ENCODE assay signal across 13 cellular contexts in the genomic region with DNA sequence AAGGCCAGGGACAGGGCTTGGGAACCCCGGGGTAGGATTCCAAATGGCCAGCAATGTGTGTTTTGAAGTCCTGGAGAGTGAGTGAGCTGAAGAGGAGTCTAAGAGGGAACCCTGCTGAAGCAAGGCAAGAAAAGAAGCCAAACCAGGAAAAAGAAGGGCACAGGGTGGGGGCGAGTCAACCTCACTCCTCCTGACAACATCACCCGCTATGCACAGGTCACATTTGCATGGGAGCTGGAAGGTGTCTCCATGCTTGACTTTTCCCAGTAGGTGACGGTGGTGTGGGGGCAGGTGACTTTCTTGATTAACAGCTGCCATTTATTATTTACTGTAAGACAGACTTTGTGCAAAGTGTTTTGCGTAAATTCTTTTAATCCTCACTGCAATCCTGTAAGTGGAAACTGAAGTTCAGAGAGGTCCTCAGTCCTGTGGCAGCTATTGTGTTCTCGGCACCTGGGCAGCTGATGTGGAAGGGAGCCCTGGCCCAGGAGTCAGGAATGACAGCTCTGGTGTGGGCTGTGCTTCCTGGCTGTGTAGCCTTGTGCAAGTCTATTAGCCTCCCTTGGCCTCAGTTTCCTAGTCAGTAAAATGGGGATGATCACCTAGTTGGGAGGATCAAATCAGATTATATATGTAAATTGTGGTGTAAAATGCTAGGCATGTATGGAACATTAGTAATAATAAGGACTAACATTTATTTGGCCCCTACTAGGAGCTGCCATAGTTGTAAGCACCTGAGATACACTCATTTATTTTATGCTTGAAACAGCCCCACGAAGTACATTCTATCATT.
DNase-seq lines count a peak whose midpoint lies in the region; ATAC-seq and TF ChIP-seq lines count a peak whose summit lies in the region.
"Had no signal": no experiment of that assay in that cellular context is flagged by ENCODE, and none has a peak within 500 bp of the region (broad histone marks: within the 10 kb centered on the region; RNA-seq: fewer than 3 reads in every experiment).

No MANE protein-coding gene starts in this region.

- no peaks in the 10 kb centered on the region for H3K36me3 Mint-ChIP-seq in activated CD8-positive, alpha-beta memory T cell treated with anti-CD3 and anti-CD28 coated beads, Interleukin-2, amount 10 ng/mL, durations not matched to agents 7 days and 5 days

- no peak for ATAC-seq in activated CD8-positive, alpha-beta memory T cell treated with anti-CD3 and anti-CD28 coated beads, Interleukin-2, amount 10 ng/mL, durations not matched to agents 7 days and 5 days

- 0 out of 2 replicates have a peak, but pooled peaks cover 5% of the 10 kb centered on the region for H3F3A ChIP-seq in Loucy (ENCODE audit: low read depth)

- H3K27me3 Mint-ChIP-seq in activated CD8-positive, alpha-beta memory T cell treated with anti-CD3 and anti-CD28 coated beads, Interleukin-2, amount 10 ng/mL, durations not matched to agents 7 days and 5 days = no peaks in the 10 kb centered on the region

- H3K79me2 ChIP-seq in Loucy (ENCODE audit: insufficient read depth, low read length) (no peaks in the 10 kb centered on the region), osteoblast (ENCODE audit: insufficient read depth, low read length) (no peaks in the 10 kb centered on the region)
- H3K79me2 ChIP-seq: parathyroid adenoma had no signal

- intact Hi-C loops in cardiac septum (cut with DNase I) = no loop called here

- H3K27ac Mint-ChIP-seq in activated CD8-positive, alpha-beta memory T cell treated with anti-CD3 and anti-CD28 coated beads, Interleukin-2, amount 10 ng/mL, durations not matched to agents 7 days and 5 days = peak overlapping the region; percentile 52

- no peaks in the 10 kb centered on the region for H3K9me3 Mint-ChIP-seq in activated CD8-positive, alpha-beta memory T cell treated with anti-CD3 and anti-CD28 coated beads, Interleukin-2, amount 10 ng/mL, durations not matched to agents 7 days and 5 days (ENCODE audit: low read depth)

- H3K4me1 Mint-ChIP-seq in activated CD8-positive, alpha-beta memory T cell treated with anti-CD3 and anti-CD28 coated beads, Interleukin-2, amount 10 ng/mL, durations not matched to agents 7 days and 5 days = peaks cover 62% of the 10 kb centered on the region

- CTCF ChIA-PET in activated CD8-positive, alpha-beta memory T cell treated with anti-CD3 and anti-CD28 coated beads, Interleukin-2, amount 10 ng/mL, durations not matched to agents 7 days and 5 days (lab: Charles Lee) = interaction anchor here (0.9 to 4.3 kb wide), 6 partner anchors 9 to 88 kb away, joined by 3 to 31 read pairs (median 8); no protein-coding TSS in a partner anchor

- H4K20me1 ChIP-seq in Loucy (ENCODE audit: insufficient read depth, low read length, poor library complexity, severe bottlenecking) (no peaks in the 10 kb centered on the region), osteoblast (ENCODE audit: insufficient read depth, low read length) (no peaks in the 10 kb centered on the region)

- H2AFZ ChIP-seq in Loucy (ENCODE audit: low read length) (no peak overlapping the region), osteoblast (ENCODE audit: low read length) (no peak overlapping the region)
- H2AFZ ChIP-seq: parathyroid adenoma had no signal

- no peak for DNase-seq in activated CD8-positive, alpha-beta memory T cell treated with anti-CD3 and anti-CD28 coated beads, Interleukin-2, amount 10 ng/mL, durations not matched to agents 7 days and 5 days
- no peak for DNase-seq in activated CD8-positive, alpha-beta memory T cell treated with anti-CD3 and anti-CD28 coated beads for 24 hours
- DNase-seq in dermis blood vessel endothelial cell (peak; percentile 48), osteoblast (ENCODE audit: insufficient read length, low spot score, missing footprints) (no peak), HPDE6-E6E7 (ENCODE audit: extremely low spot score) (no peak), AML-193 (lab: John Stamatoyannopoulos, UW) (no peak), cardiac septum (ENCODE audit: low spot score) (no peak)
- DNase-seq: activated effector memory CD4-positive, alpha-beta T cell treated with Interleukin-2 at 50 U/mL for 16 hours; DMS53; NCI-H187 treated with DMSO at 0.1 percent for 48 hours; WERI-Rb-1 had no signal

- no peak for TF ChIP-seq CTCF in Loucy (conservative IDR thresholded peaks at IDR 0.05; ENCODE audit: low read length)
- TF ChIP-seq CTCF in osteoblast (IDR thresholded peaks at IDR 0.05; ENCODE audit: extremely low read depth, low read depth, low read length) = no peak

- no peaks in the 10 kb centered on the region for H3K9me3 ChIP-seq in Loucy (ENCODE audit: insufficient read depth, low read depth, low read length)
- H3K9me3 ChIP-seq in osteoblast (ENCODE audit: low read depth, low read length) = no peaks in the 10 kb centered on the region

- H3K4me3 Mint-ChIP-seq in activated CD8-positive, alpha-beta memory T cell treated with anti-CD3 and anti-CD28 coated beads, Interleukin-2, amount 10 ng/mL, durations not matched to agents 7 days and 5 days = peak overlapping the region; percentile 11

- H3K4me2 ChIP-seq in Loucy (ENCODE audit: low read depth, low read length, poor library complexity, severe bottlenecking) (peak overlapping the region; percentile 78), osteoblast (ENCODE audit: insufficient read depth, low read length) (no peak overlapping the region)

- H3K9ac ChIP-seq in Loucy (ENCODE audit: low read depth, low read length, poor library complexity, severe bottlenecking) = peak overlapping the region; percentile 67
- H3K9ac ChIP-seq: parathyroid adenoma had no signal

- H3K27me3 ChIP-seq in Loucy (ENCODE audit: insufficient read depth, low read length, poor library complexity, severe bottlenecking) = no peaks in the 10 kb centered on the region
- no peaks in the 10 kb centered on the region for H3K27me3 ChIP-seq in osteoblast (ENCODE audit: insufficient read depth, low read length)

- H3K36me3 ChIP-seq in Loucy (ENCODE audit: insufficient read depth, low read length) (peaks cover 9% of the 10 kb centered on the region; the same call in 1 of the 2 replicates), osteoblast (ENCODE audit: insufficient read depth, low read length) (no peaks in the 10 kb centered on the region)

- no peaks in the 10 kb centered on the region for H3K9me2 ChIP-seq in Loucy (replicated peaks; ENCODE audit: low read depth, low read length)

- H3K4me3 ChIP-seq in Loucy (ENCODE audit: low read length, poor library complexity, severe bottlenecking) (peak overlapping the region; percentile 62), osteoblast (ENCODE audit: insufficient read depth, low read length) (no peak overlapping the region)

- H3K4me1 ChIP-seq in Loucy (ENCODE audit: insufficient read depth, low read length, poor library complexity, severe bottlenecking) (peaks cover 49% of the 10 kb centered on the region), osteoblast (ENCODE audit: insufficient read depth, low read length) (peaks cover 32% of the 10 kb centered on the region)

- H3K27ac ChIP-seq in osteoblast (ENCODE audit: low read depth, low read length) = peak overlapping the region; percentile 15
- H3K27ac ChIP-seq: parathyroid adenoma, WERI-Rb-1 had no signal
